ENCODE assay signal across 8 cellular contexts in the genomic region with DNA sequence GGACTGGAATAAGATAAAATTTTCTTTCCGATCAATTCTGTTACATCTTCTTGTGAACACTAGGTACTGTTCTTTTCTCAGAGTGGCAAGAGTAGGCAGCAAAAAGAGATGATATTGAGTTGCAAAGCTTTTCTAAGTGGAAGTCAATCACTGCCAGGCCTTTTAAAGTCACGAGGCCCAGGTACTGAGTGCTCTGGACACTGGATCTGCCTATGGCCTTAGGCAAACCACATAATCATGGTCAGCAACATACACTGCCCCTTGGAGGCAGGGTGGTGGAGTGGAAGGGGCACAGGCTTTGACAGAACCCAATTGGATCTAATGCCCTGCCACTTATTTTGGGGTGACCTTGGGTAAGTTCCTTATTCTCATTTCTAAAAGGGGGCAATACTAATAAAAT.
"Had no signal": no experiment of that assay in that cellular context is flagged by ENCODE, and none has a peak within 500 bp of the region (broad histone marks: within the 10 kb centered on the region; RNA-seq: fewer than 3 reads in every experiment).

No MANE protein-coding gene starts in this region.

- DNase-seq: GM23248, GOT3, H7, HCEC 1CT, KBM-7 had no signal

- H3K27ac ChIP-seq: GM23248, HL-60 had no signal

- ATAC-seq: HepG2 had no signal

- H3K27me3 Mint-ChIP-seq: IgD-negative memory B cell had no signal

- H3K9ac ChIP-seq: GM23248 had no signal

- H3K27ac Mint-ChIP-seq: IgD-negative memory B cell had no signal

- H3K4me3 ChIP-seq: GM23248 had no signal

- H3K4me3 Mint-ChIP-seq: IgD-negative memory B cell had no signal

- H2AFZ ChIP-seq: GM23248 had no signal

- H3K9me3 Mint-ChIP-seq: IgD-negative memory B cell had no signal
